Comparison of ENCODE assay signal across 40 cellular contexts in genomic region chr16:85254921-85255320, GRCh38.
"Had no signal": no experiment of that assay in that cellular context is flagged by ENCODE, and none has a peak within 500 bp of the region (broad histone marks: within the 10 kb centered on the region; RNA-seq: fewer than 3 reads in every experiment).

No MANE protein-coding gene starts in this region.

- FAIRE-seq: astrocyte, bronchial epithelial cell had no signal

- H3K4me1 Mint-ChIP-seq: activated naive CD4-positive, alpha-beta T cell treated with anti-CD3 and anti-CD28 coated beads, Interleukin-2, amount 50 U/mL, for 24 hours; activated T-helper 17 cell treated with anti-CD3 and anti-CD28 coated beads, Interleukin-2, amount 50 U/mL, for 72 hours; central memory CD8-positive, alpha-beta T cell had no signal

- H3K4me3 ChIP-seq: adrenal gland, ascending aorta, body of pancreas, breast epithelium, cardiac muscle cell had no signal

- H3K27ac ChIP-seq: adrenal gland, ascending aorta, body of pancreas, brain microvascular endothelial cell, breast epithelium, cardiac muscle cell had no signal

- H3K4me3 Mint-ChIP-seq: activated naive CD4-positive, alpha-beta T cell treated with anti-CD3 and anti-CD28 coated beads for 36 hours; activated naive CD4-positive, alpha-beta T cell treated with anti-CD3 and anti-CD28 coated beads, Interleukin-2, amount 10 ng/mL, durations not matched to agents 7 days and 5 days; activated naive CD4-positive, alpha-beta T cell treated with anti-CD3 and anti-CD28 coated beads, Interleukin-2, amount 50 U/mL, for 24 hours; activated naive CD8-positive, alpha-beta T cell; activated naive CD8-positive, alpha-beta T cell treated with anti-CD3 and anti-CD28 coated beads for 36 hours; activated naive CD8-positive, alpha-beta T cell treated with anti-CD3 and anti-CD28 coated beads, Interleukin-2, amount 10 ng/mL, durations not matched to agents 7 days and 5 days; activated naive CD8-positive, alpha-beta T cell treated with anti-CD3 and anti-CD28 coated beads, Interleukin-2, amount 50 U/mL, for 24 hours; activated T-cell treated with anti-CD3 and anti-CD28 coated beads, Interleukin-2, amount 50 U/mL, for 24 hours; activated T-cell treated with anti-CD3 and anti-CD28 coated beads, Interleukin-2, amount 50 U/mL, for 4 hours; activated T-cell treated with anti-CD3 and anti-CD28 coated beads, Interleukin-2, amount 50 U/mL, for 72 hours; activated T-helper 1 cell treated with anti-CD3 and anti-CD28 coated beads, Interleukin-12 subunit alpha, Interleukin-12 subunit beta, Interleukin-2, Interleukin-4 antibody, amounts not matched to agents 30 ng/mL and 10 ng/mL and 1 ng/mL, durations not matched to agents 14 hours and 24 hours and 36 hours; activated T-helper 17 cell treated with anti-CD3 and anti-CD28 coated beads, Interleukin-2, amount 50 U/mL, for 72 hours; brain; central memory CD8-positive, alpha-beta T cell had no signal

- H3K9me3 ChIP-seq: adrenal gland, ascending aorta, body of pancreas, breast epithelium had no signal

- DNase-seq: activated effector memory CD4-positive, alpha-beta T cell treated with anti-CD3 and anti-CD28 coated beads, Interleukin-2, amount 50 U/mL, for 16 hours; activated effector memory CD4-positive, alpha-beta T cell treated with Interleukin-2 at 50 U/mL for 16 hours; activated gamma-delta T cell; activated gamma-delta T cell treated with Interleukin-2 at 50 U/mL for 16 hours; activated naive CD4-positive, alpha-beta T cell; activated naive CD4-positive, alpha-beta T cell treated with anti-CD3 and anti-CD28 coated beads for 36 hours; activated naive CD4-positive, alpha-beta T cell treated with anti-CD3 and anti-CD28 coated beads, Interleukin-2, amount 10 ng/mL, durations not matched to agents 7 days and 5 days; activated naive CD4-positive, alpha-beta T cell treated with anti-CD3 and anti-CD28 coated beads, Interleukin-2, amount 50 U/mL, for 16 hours; activated naive CD4-positive, alpha-beta T cell treated with Interleukin-2 at 50 U/mL for 16 hours; activated naive CD8-positive, alpha-beta T cell treated with anti-CD3 and anti-CD28 coated beads for 36 hours; activated naive CD8-positive, alpha-beta T cell treated with anti-CD3 and anti-CD28 coated beads, Interleukin-2, amount 10 ng/mL, durations not matched to agents 7 days and 5 days; activated naive CD8-positive, alpha-beta T cell treated with anti-CD3 and anti-CD28 coated beads, Interleukin-2, amount 50 U/mL, for 24 hours; activated T-cell treated with anti-CD3 and anti-CD28 coated beads, Interleukin-2, amount 50 U/mL, for 1 hour; activated T-cell treated with anti-CD3 and anti-CD28 coated beads, Interleukin-2, amount 50 U/mL, for 24 hours; activated T-cell treated with anti-CD3 and anti-CD28 coated beads, Interleukin-2, amount 50 U/mL, for 4 hours; activated T-cell treated with anti-CD3 and anti-CD28 coated beads, Interleukin-2, amount 50 U/mL, for 48 hours; activated T-cell treated with anti-CD3 and anti-CD28 coated beads, Interleukin-2, amount 50 U/mL, for 72 hours; adrenal gland; amniotic stem cell; amygdala; anterior cingulate cortex; aorta; body of pancreas; brain microvascular endothelial cell; caudate nucleus; central memory CD4-positive, alpha-beta T cell; cerebellar nuclear complex had no signal

- H3K27me3 ChIP-seq: adrenal gland, ascending aorta, body of pancreas, brain microvascular endothelial cell, breast epithelium, cardiac muscle cell had no signal

- H3K4me1 ChIP-seq: ascending aorta, breast epithelium had no signal

- ATAC-seq: activated naive CD4-positive, alpha-beta T cell treated with anti-CD3 and anti-CD28 coated beads, Interleukin-2, amount 50 U/mL, for 72 hours; activated naive CD8-positive, alpha-beta T cell treated with anti-CD3 and anti-CD28 coated beads, Interleukin-2, amount 50 U/mL, for 24 hours; activated T-cell treated with anti-CD3 and anti-CD28 coated beads, Interleukin-2, amount 50 U/mL, for 4 hours; activated T-cell treated with anti-CD3 and anti-CD28 coated beads, Interleukin-2, amount 50 U/mL, for 72 hours; activated T-helper 17 cell treated with anti-CD3 and anti-CD28 coated beads, Interleukin-2, amount 50 U/mL, for 72 hours; body of pancreas had no signal

- H3K36me3 ChIP-seq: adrenal gland, ascending aorta, brain microvascular endothelial cell, breast epithelium, cardiac muscle cell had no signal

- H3K36me3 Mint-ChIP-seq: activated naive CD4-positive, alpha-beta T cell treated with anti-CD3 and anti-CD28 coated beads, Interleukin-2, amount 10 ng/mL, durations not matched to agents 7 days and 5 days; activated naive CD4-positive, alpha-beta T cell treated with anti-CD3 and anti-CD28 coated beads, Interleukin-2, amount 50 U/mL, for 24 hours; activated naive CD4-positive, alpha-beta T cell treated with anti-CD3 and anti-CD28 coated beads, Interleukin-2, amount 50 U/mL, for 72 hours; activated naive CD8-positive, alpha-beta T cell; activated naive CD8-positive, alpha-beta T cell treated with anti-CD3 and anti-CD28 coated beads for 36 hours; activated naive CD8-positive, alpha-beta T cell treated with anti-CD3 and anti-CD28 coated beads, Interleukin-2, amount 10 ng/mL, durations not matched to agents 7 days and 5 days; brain had no signal

- H3K9me3 Mint-ChIP-seq: activated naive CD4-positive, alpha-beta T cell treated with anti-CD3 and anti-CD28 coated beads for 36 hours; activated naive CD4-positive, alpha-beta T cell treated with anti-CD3 and anti-CD28 coated beads, Interleukin-2, amount 10 ng/mL, durations not matched to agents 7 days and 5 days; activated naive CD4-positive, alpha-beta T cell treated with anti-CD3 and anti-CD28 coated beads, Interleukin-2, amount 50 U/mL, for 24 hours; activated naive CD4-positive, alpha-beta T cell treated with anti-CD3 and anti-CD28 coated beads, Interleukin-2, amount 50 U/mL, for 72 hours; activated naive CD8-positive, alpha-beta T cell treated with anti-CD3 and anti-CD28 coated beads for 36 hours; activated naive CD8-positive, alpha-beta T cell treated with anti-CD3 and anti-CD28 coated beads, Interleukin-2, amount 10 ng/mL, durations not matched to agents 7 days and 5 days; activated naive CD8-positive, alpha-beta T cell treated with anti-CD3 and anti-CD28 coated beads, Interleukin-2, amount 50 U/mL, for 24 hours; activated T-cell treated with anti-CD3 and anti-CD28 coated beads, Interleukin-2, amount 50 U/mL, for 24 hours; activated T-cell treated with anti-CD3 and anti-CD28 coated beads, Interleukin-2, amount 50 U/mL, for 4 hours; activated T-cell treated with anti-CD3 and anti-CD28 coated beads, Interleukin-2, amount 50 U/mL, for 72 hours; activated T-helper 1 cell treated with anti-CD3 and anti-CD28 coated beads, Interleukin-12 subunit alpha, Interleukin-12 subunit beta, Interleukin-2, Interleukin-4 antibody, amounts not matched to agents 30 ng/mL and 10 ng/mL and 1 ng/mL, durations not matched to agents 14 hours and 24 hours and 36 hours; activated T-helper 17 cell treated with anti-CD3 and anti-CD28 coated beads, Interleukin-2, amount 50 U/mL, for 72 hours; activated T-helper 2 cell treated with anti-CD3 and anti-CD28 coated beads, Interferon-gamma antibody, Interleukin-2, Interleukin-4, amounts not matched to agents 10 μg/mL and 5 μg/mL and 100 μg/mL, durations not matched to agents 14 hours and 24 hours and 36 hours; central memory CD8-positive, alpha-beta T cell had no signal

- H3K27ac Mint-ChIP-seq: activated naive CD4-positive, alpha-beta T cell treated with anti-CD3 and anti-CD28 coated beads for 36 hours; activated naive CD4-positive, alpha-beta T cell treated with anti-CD3 and anti-CD28 coated beads, Interleukin-2, amount 10 ng/mL, durations not matched to agents 7 days and 5 days; activated naive CD4-positive, alpha-beta T cell treated with anti-CD3 and anti-CD28 coated beads, Interleukin-2, amount 50 U/mL, for 24 hours; activated naive CD4-positive, alpha-beta T cell treated with anti-CD3 and anti-CD28 coated beads, Interleukin-2, amount 50 U/mL, for 72 hours; activated naive CD8-positive, alpha-beta T cell; activated naive CD8-positive, alpha-beta T cell treated with anti-CD3 and anti-CD28 coated beads for 36 hours; activated naive CD8-positive, alpha-beta T cell treated with anti-CD3 and anti-CD28 coated beads, Interleukin-2, amount 10 ng/mL, durations not matched to agents 7 days and 5 days; activated naive CD8-positive, alpha-beta T cell treated with anti-CD3 and anti-CD28 coated beads, Interleukin-2, amount 50 U/mL, for 24 hours; activated T-cell treated with anti-CD3 and anti-CD28 coated beads, Interleukin-2, amount 50 U/mL, for 24 hours; activated T-cell treated with anti-CD3 and anti-CD28 coated beads, Interleukin-2, amount 50 U/mL, for 72 hours; activated T-helper 1 cell treated with anti-CD3 and anti-CD28 coated beads, Interleukin-12 subunit alpha, Interleukin-12 subunit beta, Interleukin-2, Interleukin-4 antibody, amounts not matched to agents 30 ng/mL and 10 ng/mL and 1 ng/mL, durations not matched to agents 14 hours and 24 hours and 36 hours; activated T-helper 17 cell treated with anti-CD3 and anti-CD28 coated beads, Interleukin-2, amount 50 U/mL, for 72 hours; activated T-helper 2 cell treated with anti-CD3 and anti-CD28 coated beads, Interferon-gamma antibody, Interleukin-2, Interleukin-4, amounts not matched to agents 10 μg/mL and 5 μg/mL and 100 μg/mL, durations not matched to agents 14 hours and 24 hours and 36 hours had no signal
